ENCODE assay signal across 18 cellular contexts in the genomic region with DNA sequence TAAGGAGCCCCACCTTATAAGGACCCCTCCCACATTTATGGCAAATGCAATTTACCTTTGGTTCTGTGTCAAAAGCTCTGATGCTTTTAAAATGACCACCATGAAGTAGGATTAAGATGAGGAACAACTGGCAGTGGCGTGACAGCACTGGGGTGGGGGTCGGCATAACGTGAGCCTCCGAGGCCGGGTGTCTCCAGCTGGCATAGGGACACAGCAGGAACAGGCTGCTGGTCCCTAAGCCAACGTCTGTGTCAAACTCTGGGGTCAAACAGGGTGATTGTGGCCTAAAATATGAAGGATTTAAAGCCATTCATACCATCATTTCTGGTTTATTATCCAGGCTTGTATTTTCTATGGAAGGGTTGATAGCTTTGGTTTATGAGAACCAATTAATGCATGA.
A peak's percentile ranks its signal among the peaks of the same experiment; 100 is the strongest.
DNase-seq lines count a peak whose midpoint lies in the region; ATAC-seq and TF ChIP-seq lines count a peak whose summit lies in the region.
"Had no signal": no experiment of that assay in that cellular context is flagged by ENCODE, and none has a peak within 500 bp of the region (broad histone marks: within the 10 kb centered on the region; RNA-seq: fewer than 3 reads in every experiment).

No MANE protein-coding gene starts in this region.

- POLR2A ChIA-PET in naive thymus-derived CD4-positive, alpha-beta T cell (lab: Charles Lee) = no interaction called here

- peaks cover 9% of the 10 kb centered on the region for H3K27me3 Mint-ChIP-seq in nephron (ENCODE audit: low read depth)
- H3K27me3 Mint-ChIP-seq in naive thymus-derived CD4-positive, alpha-beta T cell = peaks cover 0 to 38% (median 15%) of the 10 kb centered on the region in 5 donors

- no peak overlapping the region for H3K4me3 ChIP-seq in dorsolateral prefrontal cortex
- H3K4me3 ChIP-seq in naive thymus-derived CD4-positive, alpha-beta T cell (ENCODE audit: low read length) = no peak overlapping the region
- H3K4me3 ChIP-seq: A549, GM23338 had no signal

- no peaks in the 10 kb centered on the region for H3K36me3 ChIP-seq in naive thymus-derived CD4-positive, alpha-beta T cell (ENCODE audit: control insufficient read depth in 2 of 3, insufficient read depth in 3 of 3, low read length in 3 of 3)

- intact Hi-C loops in dorsolateral prefrontal cortex (cut with DNase I) = no loop called here
- intact Hi-C loops in naive thymus-derived CD4-positive, alpha-beta T cell (cut with micrococcal nuclease) = no loop called here

- H3K4me3 Mint-ChIP-seq in nephron = no peak overlapping the region
- no peak overlapping the region for H3K4me3 Mint-ChIP-seq in naive thymus-derived CD4-positive, alpha-beta T cell
- H3K4me3 Mint-ChIP-seq: CD4-positive, alpha-beta T cell; GM23338; HFFc6 had no signal

- TF ChIP-seq CTCF in dorsolateral prefrontal cortex (IDR thresholded peaks at IDR 0.05 in 54 of 56, conservative IDR thresholded peaks at IDR 0.05 in 2 of 56; ENCODE audit: low read depth in 1 of 56, partially characterized antibody in 56 of 56) = no peak
- no peak for TF ChIP-seq CTCF in nephron (IDR thresholded peaks at IDR 0.05; ENCODE audit: unreplicated experiment in 3 of 3)

- H3K27ac Mint-ChIP-seq in nephron = peak overlapping the region; percentile 14 to 76 (median 54)
- no peak overlapping the region for H3K27ac Mint-ChIP-seq in naive thymus-derived CD4-positive, alpha-beta T cell
- H3K27ac Mint-ChIP-seq: CD4-positive, alpha-beta T cell; GM23338; HFFc6 had no signal

- no peaks in the 10 kb centered on the region for H3K9me3 ChIP-seq in naive thymus-derived CD4-positive, alpha-beta T cell (ENCODE audit: control insufficient read depth in 2 of 3, low read length in 3 of 3)
- H3K9me3 ChIP-seq: A549 had no signal

- no peaks in the 10 kb centered on the region for H3K36me3 Mint-ChIP-seq in nephron (ENCODE audit: low read depth)
- no peaks in the 10 kb centered on the region for H3K36me3 Mint-ChIP-seq in naive thymus-derived CD4-positive, alpha-beta T cell

- no peaks in the 10 kb centered on the region for H3K9me3 Mint-ChIP-seq in nephron
- no peaks in the 10 kb centered on the region for H3K9me3 Mint-ChIP-seq in naive thymus-derived CD4-positive, alpha-beta T cell
- H3K9me3 Mint-ChIP-seq: CD4-positive, alpha-beta T cell; GM23338 had no signal

- peaks cover 74% of the 10 kb centered on the region for H3K4me1 Mint-ChIP-seq in nephron
- H3K4me1 Mint-ChIP-seq in naive thymus-derived CD4-positive, alpha-beta T cell = no peaks in the 10 kb centered on the region
- H3K4me1 Mint-ChIP-seq: GM23338 had no signal

- CTCF ChIA-PET in naive thymus-derived CD4-positive, alpha-beta T cell (lab: Charles Lee) = no interaction called here

- H3K27ac ChIP-seq in dorsolateral prefrontal cortex (peak overlapping the region in 30 of 59 donors; percentile 4 to 100 (median 89)), temporal lobe (ENCODE audit: low read depth, low read length) (peak overlapping the region; percentile 90)
- no peak overlapping the region for H3K27ac ChIP-seq in naive thymus-derived CD4-positive, alpha-beta T cell (ENCODE audit: low read depth, low read length)
- H3K27ac ChIP-seq: A549, C4-2B had no signal

- no peaks in the 10 kb centered on the region for H3K4me1 ChIP-seq in naive thymus-derived CD4-positive, alpha-beta T cell (ENCODE audit: control insufficient read depth in 2 of 2, insufficient read depth in 2 of 2, low read length in 2 of 2)
- H3K4me1 ChIP-seq: A549 had no signal

- peak; percentile 51 for DNase-seq in NCI-H82 treated with DMSO at 0.1 percent for 48 hours (lab: John Stamatoyannopoulos, UW; ENCODE audit: unreplicated experiment)
- DNase-seq in dorsolateral prefrontal cortex = no peak
- no peak for DNase-seq in NCI-H2196 (lab: John Stamatoyannopoulos, UW; ENCODE audit: unreplicated experiment)
- DNase-seq in naive thymus-derived CD4-positive, alpha-beta T cell = no peak
- DNase-seq in NCI-H510A treated with DMSO at 0.1 percent for 48 hours (lab: John Stamatoyannopoulos, UW) = no peak
- DNase-seq: AML-193; CD4-positive, alpha-beta T cell; DMS153; DMS79; GDM1; HFFc6 had no signal

- ATAC-seq in HG02642 (IDR thresholded peaks at IDR 0.05; ENCODE audit: poor library complexity, unreplicated experiment) = no peak
- ATAC-seq in naive thymus-derived CD4-positive, alpha-beta T cell = no peak
- ATAC-seq: A549, GM23338, HCT116 had no signal

- no peaks in the 10 kb centered on the region for H3K27me3 ChIP-seq in dorsolateral prefrontal cortex
- H3K27me3 ChIP-seq in naive thymus-derived CD4-positive, alpha-beta T cell (ENCODE audit: control insufficient read depth in 2 of 2, insufficient read depth in 2 of 2, low read length in 2 of 2) = no peaks in the 10 kb centered on the region

Comparison
In these comparisons a context has a peak if more than half of its experiments do, and no peak if none do; other contexts are left out.
1. H3K27ac Mint-ChIP-seq: peak in nephron (3 of 3); none in naive thymus-derived CD4-positive, alpha-beta T cell (0 of 9).